ENCODE assay signal across 2 cellular contexts in the genomic region with DNA sequence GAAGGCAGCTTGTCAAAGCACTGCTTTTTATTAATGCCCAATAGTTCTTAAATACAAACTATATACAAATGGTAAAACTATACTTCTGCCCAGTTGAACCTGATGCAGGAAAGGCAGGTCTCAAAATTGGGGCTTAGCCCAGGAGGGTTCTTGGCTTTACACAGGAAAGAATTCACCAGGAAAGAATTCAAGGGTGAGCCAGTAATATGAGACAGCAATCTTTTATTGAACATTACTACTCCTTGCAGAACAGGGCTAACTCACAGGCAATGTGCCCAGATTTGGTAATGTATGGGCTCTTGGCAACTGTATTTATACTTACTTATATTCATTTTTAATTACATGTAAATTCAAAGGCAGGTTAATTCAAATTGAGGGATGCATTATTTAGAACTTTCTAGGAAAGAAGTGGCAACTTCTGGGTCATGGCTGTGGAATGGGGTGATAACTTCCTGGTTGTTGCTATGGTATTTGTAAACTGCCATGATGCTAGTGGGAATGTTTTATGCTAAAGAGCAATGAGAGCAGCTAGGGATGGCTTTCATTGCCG.
TF ChIP-seq lines count a peak whose summit lies in the region.

No MANE protein-coding gene starts in this region.

TF ChIP-seq in SK-N-SH treated with all-trans-retinoic acid at 6 μM for 48 hours, 23 proteins besides CTCF, POLR2A, EP300 and RAD21 (continued from another document):
- TF ChIP-seq, protein P1, sequence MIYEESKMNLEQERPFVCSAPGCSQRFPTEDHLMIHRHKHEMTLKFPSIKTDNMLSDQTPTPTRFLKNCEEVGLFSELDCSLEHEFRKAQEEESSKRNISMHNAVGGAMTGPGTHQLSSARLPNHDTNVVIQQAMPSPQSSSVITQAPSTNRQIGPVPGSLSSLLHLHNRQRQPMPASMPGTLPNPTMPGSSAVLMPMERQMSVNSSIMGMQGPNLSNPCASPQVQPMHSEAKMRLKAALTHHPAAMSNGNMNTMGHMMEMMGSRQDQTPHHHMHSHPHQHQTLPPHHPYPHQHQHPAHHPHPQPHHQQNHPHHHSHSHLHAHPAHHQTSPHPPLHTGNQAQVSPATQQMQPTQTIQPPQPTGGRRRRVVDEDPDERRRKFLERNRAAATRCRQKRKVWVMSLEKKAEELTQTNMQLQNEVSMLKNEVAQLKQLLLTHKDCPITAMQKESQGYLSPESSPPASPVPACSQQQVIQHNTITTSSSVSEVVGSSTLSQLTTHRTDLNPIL (CRISPR knock-in tag; IDR thresholded peaks at IDR 0.05; ENCODE audit: low read depth) = no peak
- no peak for TF ChIP-seq OSR1 (CRISPR knock-in tag; IDR thresholded peaks at IDR 0.05)
- TF ChIP-seq ESRRG (CRISPR knock-in tag; IDR thresholded peaks at IDR 0.05) = no peak
- no peak for TF ChIP-seq ZNF565 (CRISPR knock-in tag; conservative IDR thresholded peaks at IDR 0.05; ENCODE audit: low read depth)
- no peak for TF ChIP-seq GLIS3 (CRISPR knock-in tag; IDR thresholded peaks at IDR 0.05)
- TF ChIP-seq BACH2 (CRISPR knock-in tag; IDR thresholded peaks at IDR 0.05; ENCODE audit: borderline replicate concordance) = no peak

TF ChIP-seq in SK-N-SH, 30 proteins besides CTCF, POLR2A, EP300 and RAD21 (continued from another document):
- TF ChIP-seq SMC3 (IDR thresholded peaks at IDR 0.05; ENCODE audit: low read depth, low read length) (no peak), NFIC (IDR thresholded peaks at IDR 0.05; ENCODE audit: borderline replicate concordance) (no peak), NRF1 (IDR thresholded peaks at IDR 0.05; ENCODE audit: low read depth, low read length) (no peak), CHD2 (IDR thresholded peaks at IDR 0.05; ENCODE audit: low read length, partially characterized antibody) (no peak), TCF12 (IDR thresholded peaks at IDR 0.05) (no peak), TAF1 (IDR thresholded peaks at IDR 0.05; ENCODE audit: borderline replicate concordance, low read depth, low read length) (no peak)
- TF ChIP-seq, protein P2, sequence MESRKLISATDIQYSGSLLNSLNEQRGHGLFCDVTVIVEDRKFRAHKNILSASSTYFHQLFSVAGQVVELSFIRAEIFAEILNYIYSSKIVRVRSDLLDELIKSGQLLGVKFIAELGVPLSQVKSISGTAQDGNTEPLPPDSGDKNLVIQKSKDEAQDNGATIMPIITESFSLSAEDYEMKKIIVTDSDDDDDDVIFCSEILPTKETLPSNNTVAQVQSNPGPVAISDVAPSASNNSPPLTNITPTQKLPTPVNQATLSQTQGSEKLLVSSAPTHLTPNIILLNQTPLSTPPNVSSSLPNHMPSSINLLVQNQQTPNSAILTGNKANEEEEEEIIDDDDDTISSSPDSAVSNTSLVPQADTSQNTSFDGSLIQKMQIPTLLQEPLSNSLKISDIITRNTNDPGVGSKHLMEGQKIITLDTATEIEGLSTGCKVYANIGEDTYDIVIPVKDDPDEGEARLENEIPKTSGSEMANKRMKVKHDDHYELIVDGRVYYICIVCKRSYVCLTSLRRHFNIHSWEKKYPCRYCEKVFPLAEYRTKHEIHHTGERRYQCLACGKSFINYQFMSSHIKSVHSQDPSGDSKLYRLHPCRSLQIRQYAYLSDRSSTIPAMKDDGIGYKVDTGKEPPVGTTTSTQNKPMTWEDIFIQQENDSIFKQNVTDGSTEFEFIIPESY (IDR thresholded peaks at IDR 0.05; ENCODE audit: borderline replicate concordance, low read depth) = no peak
